Comparison of ENCODE assay signal across 18 cellular contexts in genomic region chr4:76673361-76673760, GRCh38.
DNase-seq lines count a peak whose midpoint lies in the region; ATAC-seq and TF ChIP-seq lines count a peak whose summit lies in the region.
"Had no signal": no experiment of that assay in that cellular context is flagged by ENCODE, and none has a peak within 500 bp of the region (broad histone marks: within the 10 kb centered on the region; RNA-seq: fewer than 3 reads in every experiment).

No MANE protein-coding gene starts in this region.

- ATAC-seq in left ventricle myocardium superior = peak; percentile 42
- no peak for ATAC-seq in GM21528 (IDR thresholded peaks at IDR 0.05; ENCODE audit: low FRiP score, unreplicated experiment)
- ATAC-seq: HCT116 had no signal

- intact Hi-C loops in left ventricle myocardium superior (cut with micrococcal nuclease) = no loop called here

- H3K4me1 ChIP-seq in right atrium auricular region = no peaks in the 10 kb centered on the region
- H3K4me1 ChIP-seq in adipocyte (ENCODE audit: control insufficient read depth, insufficient read depth, low read length) = no peaks in the 10 kb centered on the region
- H3K4me1 ChIP-seq: BE2C had no signal

- H3K4me3 ChIP-seq in right atrium auricular region (no peak overlapping the region), adipocyte (ENCODE audit: low read length) (no peak overlapping the region)

- no peak overlapping the region for H3K9ac ChIP-seq in adipocyte (ENCODE audit: low read length)

- H3K36me3 ChIP-seq in right atrium auricular region = no peaks in the 10 kb centered on the region
- H3K36me3 ChIP-seq in adipocyte (ENCODE audit: control insufficient read depth, insufficient read depth, low read length, severe bottlenecking) = no peaks in the 10 kb centered on the region
- H3K36me3 ChIP-seq: BE2C had no signal

- TF ChIP-seq CTCF in right atrium auricular region (IDR thresholded peaks at IDR 0.05) = no peak

- H3K27ac ChIP-seq in right atrium auricular region = no peak overlapping the region
- H3K27ac ChIP-seq: C4-2B, HL-60 had no signal

- H3K9me3 ChIP-seq in right atrium auricular region (no peaks in the 10 kb centered on the region), adipocyte (ENCODE audit: control insufficient read depth, low read length) (no peaks in the 10 kb centered on the region)
- H3K9me3 ChIP-seq: BE2C had no signal

- no peaks in the 10 kb centered on the region for H3K27me3 ChIP-seq in right atrium auricular region
- H3K27me3 ChIP-seq in adipocyte (replicated peaks; ENCODE audit: control insufficient read depth, insufficient read depth, low read length) = no peaks in the 10 kb centered on the region
- H3K27me3 ChIP-seq: BE2C had no signal

- no peak for DNase-seq in left ventricle myocardium superior
- no peak for DNase-seq in right atrium auricular region (ENCODE audit: low spot score)
- peak; percentile 79 for DNase-seq in adipocyte (ENCODE audit: low read depth)
- peak; percentile 60 for DNase-seq in fibroblast of peridontal ligament (ENCODE audit: extremely low read depth)
- DNase-seq in GOT3 (lab: John Stamatoyannopoulos, UW) = no peak
- no peak for DNase-seq in NOMO-1 treated with dmso at 0.1 percent for 144 hours (lab: John Stamatoyannopoulos, UW; ENCODE audit: unreplicated experiment)
- DNase-seq: 8988T; ACHN; BE2C; CD4-positive, alpha-beta memory T cell; COR-L47; DMS153; DMS79 treated with DMSO at 0.1 percent for 48 hours; EL had no signal

Comparison
In these comparisons a context has a peak if more than half of its experiments do, and no peak if none do; other contexts are left out.
1. DNase-seq: peak in adipocyte (single experiment) and fibroblast of peridontal ligament (single experiment); none in left ventricle myocardium superior (single experiment), right atrium auricular region (single experiment), GOT3 (single experiment) and NOMO-1 treated with dmso at 0.1 percent for 144 hours (single experiment).